In the genomic region with DNA sequence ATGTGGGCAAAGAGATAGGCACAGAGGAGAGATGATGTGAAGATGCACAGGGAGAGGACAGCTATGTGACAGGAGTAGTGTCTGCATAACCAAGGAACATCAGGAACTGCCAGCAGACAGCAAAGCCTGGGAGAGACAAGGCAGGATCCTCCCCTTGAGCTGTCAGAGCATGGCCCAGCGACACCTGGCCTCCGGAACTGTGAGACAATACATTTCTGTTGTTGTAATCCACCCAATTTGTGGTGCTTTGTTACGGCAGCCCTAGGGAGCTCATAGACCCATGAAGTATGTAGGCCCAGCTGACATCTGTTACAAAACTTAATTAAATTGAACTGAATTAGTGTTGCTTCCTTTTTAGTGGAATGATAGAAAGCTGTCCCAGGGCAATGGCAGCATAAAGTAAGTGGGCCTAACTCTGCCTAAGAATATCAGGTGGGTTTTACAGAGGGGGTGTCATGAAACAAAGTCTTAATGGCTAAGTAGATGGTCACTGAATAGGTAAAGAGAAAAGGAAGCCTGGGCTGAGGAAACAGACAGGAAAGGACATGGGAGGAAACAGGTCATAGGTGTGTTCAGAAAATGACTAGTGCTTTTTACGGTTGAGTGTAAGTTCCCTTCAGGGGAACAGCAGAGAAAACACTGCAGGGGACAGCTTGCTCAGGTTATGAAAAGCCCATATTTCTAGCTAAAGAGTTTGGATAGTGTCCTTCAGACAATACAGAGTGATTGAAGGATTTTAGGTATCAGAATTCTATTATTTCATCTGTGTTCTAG, we compare ENCODE assay signal across 13 cellular contexts. TPM values are rescaled to one million over a fixed set of nuclear protein-coding genes. Genes with fewer than 3 reads are reported as not detected.
"Had no signal": no experiment of that assay in that cellular context is flagged by ENCODE, and none has a peak within 500 bp of the region (broad histone marks: within the 10 kb centered on the region; RNA-seq: fewer than 3 reads in every experiment).

No MANE protein-coding gene starts in this region.

- H3K27ac ChIP-seq: ascending aorta, foreskin keratinocyte, heart left ventricle, neutrophil had no signal

- H3K27me3 ChIP-seq: ascending aorta, esophagus squamous epithelium, foreskin keratinocyte had no signal

- ATAC-seq: activated CD4-positive, alpha-beta T cell treated with anti-CD3 and anti-CD28 coated beads for 36 hours; activated CD8-positive, alpha-beta T cell treated with anti-CD3 and anti-CD28 coated beads for 36 hours; foreskin keratinocyte; right cardiac atrium had no signal

- H3K4me3 ChIP-seq: ascending aorta, esophagus squamous epithelium, heart left ventricle, lung had no signal

- H3K36me3 ChIP-seq: ascending aorta, esophagus squamous epithelium, heart left ventricle, neutrophil had no signal

- H3K4me1 ChIP-seq: ascending aorta, foreskin keratinocyte had no signal

- H3K9me3 ChIP-seq: ascending aorta, esophagus squamous epithelium, heart left ventricle, neutrophil had no signal

- DNase-seq: activated CD4-positive, alpha-beta T cell treated with anti-CD3 and anti-CD28 coated beads for 36 hours; activated CD8-positive, alpha-beta memory T cell treated with anti-CD3 and anti-CD28 coated beads, Interleukin-2, amount 50 U/mL, for 48 hours; activated CD8-positive, alpha-beta T cell treated with anti-CD3 and anti-CD28 coated beads for 36 hours; esophagus squamous epithelium; foreskin keratinocyte; midbrain; posterior cingulate gyrus; right cardiac atrium; small intestine had no signal

RNA-seq across cellular contexts. Expression of a gene that starts 24.8 kb away (rescaled TPM):
- total RNA-seq: activated CD4-positive, alpha-beta T cell treated with anti-CD3 and anti-CD28 coated beads for 36 hours; activated CD8-positive, alpha-beta T cell treated with anti-CD3 and anti-CD28 coated beads for 36 hours; ascending aorta had no signal
